2 cellular contexts compared by ENCODE assay signal in the genomic region with DNA sequence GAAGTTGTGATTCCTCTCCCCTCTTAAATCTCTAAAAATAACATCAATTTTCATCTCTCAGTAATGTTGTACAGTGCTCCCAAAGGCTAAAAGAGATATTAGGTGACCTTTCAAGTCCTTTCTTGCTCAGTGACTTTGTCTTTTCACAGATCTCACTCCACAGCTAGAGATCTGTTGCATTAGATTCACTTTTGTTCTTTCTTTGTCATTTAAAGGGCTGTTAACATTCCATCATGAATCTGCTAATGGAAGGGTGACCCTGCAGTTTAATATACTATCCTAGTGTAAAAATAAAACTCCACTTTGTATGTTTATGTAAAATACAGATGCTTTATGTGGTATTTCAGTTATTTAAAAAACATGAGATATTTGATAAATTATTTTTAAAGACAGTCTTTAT.
A peak's percentile ranks its signal among the peaks of the same experiment; 100 is the strongest.
TF ChIP-seq lines count a peak whose summit lies in the region.

No MANE protein-coding gene starts in this region.

TF ChIP-seq in SK-N-SH treated with all-trans-retinoic acid at 6 μM for 48 hours, 23 proteins besides CTCF, POLR2A, EP300 and RAD21:
- TF ChIP-seq, protein P1, sequence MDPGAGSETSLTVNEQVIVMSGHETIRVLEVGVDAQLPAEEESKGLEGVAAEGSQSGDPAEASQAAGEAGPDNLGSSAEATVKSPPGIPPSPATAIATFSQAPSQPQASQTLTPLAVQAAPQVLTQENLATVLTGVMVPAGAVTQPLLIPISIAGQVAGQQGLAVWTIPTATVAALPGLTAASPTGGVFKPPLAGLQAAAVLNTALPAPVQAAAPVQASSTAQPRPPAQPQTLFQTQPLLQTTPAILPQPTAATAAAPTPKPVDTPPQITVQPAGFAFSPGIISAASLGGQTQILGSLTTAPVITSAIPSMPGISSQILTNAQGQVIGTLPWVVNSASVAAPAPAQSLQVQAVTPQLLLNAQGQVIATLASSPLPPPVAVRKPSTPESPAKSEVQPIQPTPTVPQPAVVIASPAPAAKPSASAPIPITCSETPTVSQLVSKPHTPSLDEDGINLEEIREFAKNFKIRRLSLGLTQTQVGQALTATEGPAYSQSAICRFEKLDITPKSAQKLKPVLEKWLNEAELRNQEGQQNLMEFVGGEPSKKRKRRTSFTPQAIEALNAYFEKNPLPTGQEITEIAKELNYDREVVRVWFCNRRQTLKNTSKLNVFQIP (CRISPR knock-in tag; IDR thresholded peaks at IDR 0.05; ENCODE audit: borderline replicate concordance, low read depth): no peak
- TF ChIP-seq ZNF70 (CRISPR knock-in tag; IDR thresholded peaks at IDR 0.05) (no peak), ZFP3 (CRISPR knock-in tag; IDR thresholded peaks at IDR 0.05) (no peak), TOX (CRISPR knock-in tag; IDR thresholded peaks at IDR 0.05; ENCODE audit: borderline replicate concordance) (no peak), ISL1 (CRISPR knock-in tag; IDR thresholded peaks at IDR 0.05) (peak; percentile 63)
- TF ChIP-seq, protein P2, sequence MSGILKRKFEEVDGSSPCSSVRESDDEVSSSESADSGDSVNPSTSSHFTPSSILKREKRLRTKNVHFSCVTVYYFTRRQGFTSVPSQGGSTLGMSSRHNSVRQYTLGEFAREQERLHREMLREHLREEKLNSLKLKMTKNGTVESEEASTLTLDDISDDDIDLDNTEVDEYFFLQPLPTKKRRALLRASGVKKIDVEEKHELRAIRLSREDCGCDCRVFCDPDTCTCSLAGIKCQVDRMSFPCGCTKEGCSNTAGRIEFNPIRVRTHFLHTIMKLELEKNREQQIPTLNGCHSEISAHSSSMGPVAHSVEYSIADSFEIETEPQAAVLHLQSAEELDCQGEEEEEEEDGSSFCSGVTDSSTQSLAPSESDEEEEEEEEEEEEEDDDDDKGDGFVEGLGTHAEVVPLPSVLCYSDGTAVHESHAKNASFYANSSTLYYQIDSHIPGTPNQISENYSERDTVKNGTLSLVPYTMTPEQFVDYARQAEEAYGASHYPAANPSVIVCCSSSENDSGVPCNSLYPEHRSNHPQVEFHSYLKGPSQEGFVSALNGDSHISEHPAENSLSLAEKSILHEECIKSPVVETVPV (CRISPR knock-in tag; IDR thresholded peaks at IDR 0.05): no peak

TF ChIP-seq in SK-N-SH, 30 proteins besides CTCF, POLR2A, EP300 and RAD21:
- TF ChIP-seq REST (IDR thresholded peaks at IDR 0.05; ENCODE audit: low read depth, low read length): no peak
- no peak for TF ChIP-seq TEAD4 (IDR thresholded peaks at IDR 0.05; ENCODE audit: borderline replicate concordance, insufficient read depth)
- TF ChIP-seq RFX5 (IDR thresholded peaks at IDR 0.05; ENCODE audit: low read length): no peak
- no peak for TF ChIP-seq GATA2 (CRISPR knock-in tag; IDR thresholded peaks at IDR 0.05)
- TF ChIP-seq MEF2A (IDR thresholded peaks at IDR 0.05; ENCODE audit: borderline replicate concordance, low read depth): no peak
- TF ChIP-seq NFIC (IDR thresholded peaks at IDR 0.05; ENCODE audit: borderline replicate concordance): no peak
